In the genomic region with DNA sequence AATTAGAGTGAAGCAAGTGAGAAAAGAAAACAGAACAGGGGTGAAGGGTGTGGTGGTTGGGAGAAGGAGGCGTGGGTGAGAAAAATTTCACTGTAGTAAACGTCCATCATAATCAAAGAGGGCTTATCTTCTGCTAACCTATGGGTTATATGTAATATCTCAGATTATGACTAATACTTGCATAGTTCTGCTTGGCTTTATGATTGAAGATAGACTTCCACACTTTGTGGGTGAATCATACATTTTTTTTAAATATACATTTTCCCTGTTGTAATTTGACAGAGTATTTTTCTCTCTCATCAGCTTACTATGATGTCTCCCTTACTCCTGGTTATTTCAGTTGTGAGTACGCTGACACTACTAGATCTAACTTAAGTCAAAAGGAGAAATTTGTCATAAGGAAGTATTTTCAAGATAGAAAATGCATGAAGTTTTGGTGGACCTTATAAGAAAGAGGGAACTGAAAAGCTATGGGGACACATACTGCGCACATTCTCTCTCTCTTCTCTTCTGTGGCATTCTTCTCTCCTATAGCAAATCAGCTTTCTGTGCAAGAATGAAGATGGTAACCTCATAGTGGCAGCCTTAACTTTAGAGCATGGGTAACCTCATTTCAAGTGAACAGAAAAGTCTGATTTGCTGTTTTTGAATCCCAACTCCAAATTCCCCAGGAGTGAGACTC, we compare ENCODE assay signal across 17 cellular contexts. TPM values are rescaled to one million over a fixed set of nuclear protein-coding genes. Genes with fewer than 3 reads are reported as not detected.
DNase-seq lines count a peak whose midpoint lies in the region; ATAC-seq, FAIRE-seq and TF ChIP-seq lines count a peak whose summit lies in the region.
"Had no signal": no experiment of that assay in that cellular context is flagged by ENCODE, and none has a peak within 500 bp of the region (broad histone marks: within the 10 kb centered on the region; RNA-seq: fewer than 3 reads in every experiment).

No MANE protein-coding gene starts in this region.

- no peak overlapping the region for H3K4me3 ChIP-seq in A549
- H3K4me3 ChIP-seq: BLaER1, MG63 had no signal

- POLR2A ChIA-PET in A549 (lab: Yijun Ruan, JAX): no interaction called here

- H3K27ac ChIP-seq in A549 (no peak overlapping the region), foreskin keratinocyte (no peak overlapping the region)
- H3K27ac ChIP-seq: BLaER1 had no signal

- no peak for ATAC-seq in A549
- peak; percentile 14 for ATAC-seq in foreskin keratinocyte
- ATAC-seq in HG02623 (IDR thresholded peaks at IDR 0.05; ENCODE audit: unreplicated experiment): no peak
- ATAC-seq: left colon had no signal

- 59% methylated on average over 4 of the region's 4 CpGs for WGBS in A549 (ENCODE audit: missing lambda C conversion rate)

- no peak for TF ChIP-seq CTCF in A549 (IDR thresholded peaks at IDR 0.05)
- TF ChIP-seq CTCF in foreskin keratinocyte (conservative IDR thresholded peaks at IDR 0.05): no peak

- no peak for TF ChIP-seq RAD21 in A549 (conservative IDR thresholded peaks at IDR 0.05 in 1 of 2, IDR thresholded peaks at IDR 0.05 in 1 of 2)

- no peak for DNase-seq in A549 (ENCODE audit: low read depth in 1 of 2, low spot score in 1 of 2)
- peak; percentile 14 for DNase-seq in EH (ENCODE audit: low read depth)
- peak; percentile 9 for DNase-seq in SW480 (ENCODE audit: low spot score)
- DNase-seq in foreskin keratinocyte: peak in 1 of 2 donors; percentile 47
- DNase-seq in retina: no peak
- DNase-seq in C1 segment of cervical spinal cord (lab: John Stamatoyannopoulos, UW): no peak
- DNase-seq: amniotic stem cell; hippocampal formation; left colon; MG63; stimulated activated CD4-positive, alpha-beta T cell treated with anti-CD3 and anti-CD28 coated beads, Interleukin-2, amount 100 ng/mL, for 24 hours; T-helper 9 cell had no signal

- H3K9me3 ChIP-seq in A549: no peaks in the 10 kb centered on the region
- H3K9me3 ChIP-seq: BLaER1, MG63 had no signal

- FAIRE-seq in A549 (lab: Jason Lieb, UNC): peak; percentile 51
- FAIRE-seq: colon, RCC 7860, urothelium cell line had no signal

- TF ChIP-seq POLR2A in A549 (IDR thresholded peaks at IDR 0.05; ENCODE audit: low read length): no peak

- no peak overlapping the region for H3K4me2 ChIP-seq in A549
- H3K4me2 ChIP-seq: BLaER1 had no signal

- no peak for TF ChIP-seq EP300 in A549 (IDR thresholded peaks at IDR 0.05)

- CTCF ChIA-PET in A549 (lab: Yijun Ruan, JAX): interaction anchor here (0.6 to 1.4 kb wide), 3 partner anchors 23 to 1899 kb away, joined by 3 to 4 read pairs (median 3); no protein-coding TSS in a partner anchor

- no peaks in the 10 kb centered on the region for H3K27me3 ChIP-seq in foreskin keratinocyte
- H3K27me3 ChIP-seq: BLaER1, MG63 had no signal

- H3K4me1 ChIP-seq in A549: peaks cover 13% of the 10 kb centered on the region
- peaks cover 5% of the 10 kb centered on the region for H3K4me1 ChIP-seq in foreskin keratinocyte

TF ChIP-seq in A549, 52 proteins besides CTCF, POLR2A, EP300 and RAD21:
- TF ChIP-seq KDM1A (IDR thresholded peaks at IDR 0.05; ENCODE audit: low read depth): no peak
TF ChIP-seq in A549: peak in this region for 0.

RNA-seq across cellular contexts. Expression of gene JAK2, which starts 4.9 kb away (rescaled TPM):
- 6.5 and 7.7 TPM in 2 replicates for polyA plus RNA-seq in A549 (2011; rRNA removed)
- polyA plus RNA-seq in A549 (2012; cell fraction: cytosol; rRNA removed): 0.78 and 0.82 TPM in 2 replicates
- 0.61 and 0.92 TPM in 2 replicates for polyA plus RNA-seq in A549 (2012; cell fraction: nucleus; rRNA removed)
- 2.6 to 3.1 TPM (median 2.9 TPM) in 3 replicates for polyA plus RNA-seq in A549 (2017; fragmentation: RNase III; extraction: RNeasy Plus Mini Kit Qiagen cat#74134 plus additional on column Dnase treatment)
- polyA minus RNA-seq in A549 (2011; rRNA and poly(A)+ RNA removed): 4.7 and 6.0 TPM in 2 replicates
- 5.3 and 6.4 TPM in 2 replicates for total RNA-seq in foreskin keratinocyte
- polyA plus RNA-seq in foreskin keratinocyte: 1.0 TPM in 2 replicates

Comparison
In these comparisons a context has a peak if more than half of its experiments do, and no peak if none do; other contexts are left out.
1. DNase-seq: peak in EH (single experiment) and SW480 (single experiment); none in A549 (0 of 2), retina (single experiment) and C1 segment of cervical spinal cord (0 of 14).